Comparison of ENCODE assay signal across 19 cellular contexts in genomic region chr7:156012412-156012811, GRCh38.
A peak's percentile ranks its signal among the peaks of the same experiment; 100 is the strongest.
DNase-seq lines count a peak whose midpoint lies in the region; ATAC-seq, FAIRE-seq and TF ChIP-seq lines count a peak whose summit lies in the region.
"Had no signal": no experiment of that assay in that cellular context is flagged by ENCODE, and none has a peak within 500 bp of the region (broad histone marks: within the 10 kb centered on the region; RNA-seq: fewer than 3 reads in every experiment).

No MANE protein-coding gene starts in this region.

- H3K4me3 ChIP-seq in HepG2 (replicated peaks in 1 of 3; ENCODE audit: insufficient read depth in 1 of 3, low read depth in 2 of 3, low read length in 3 of 3), result no peak overlapping the region
- H3K4me3 ChIP-seq in right lobe of liver, result no peak overlapping the region
- no peak overlapping the region for H3K4me3 ChIP-seq in K562
- H3K4me3 ChIP-seq: BLaER1 treated with 17β-estradiol and CSF1 and Interleukin-3, amounts not matched to agents 10 nM and 100 nM had no signal

- H4K20me1 ChIP-seq in HepG2 (ENCODE audit: insufficient read depth, low read length), result no peaks in the 10 kb centered on the region
- H4K20me1 ChIP-seq in K562 (replicated peaks; ENCODE audit: control insufficient read depth, insufficient read depth, low read length), result no peaks in the 10 kb centered on the region

- in situ Hi-C loops in HepG2 (cut with HindIII; ENCODE audit: extremely low pct_ligation_motif_present, low pct_unique_long_range_greater_than_20kb), result no loop called here
- in situ Hi-C loops in K562 (cut with MboI), result no loop called here

- H3K79me2 ChIP-seq in HepG2 (ENCODE audit: insufficient read depth, low read length), result no peaks in the 10 kb centered on the region
- no peaks in the 10 kb centered on the region for H3K79me2 ChIP-seq in K562 (ENCODE audit: control insufficient read depth, insufficient read depth, low read length)

- ATAC-seq in HepG2 (no peak), right lobe of liver (no peak), K562 (no peak)
- ATAC-seq: CD8-positive, alpha-beta T cell had no signal

- H3K27ac ChIP-seq in HepG2 (ENCODE audit: extremely low read length, insufficient read depth, low read length), result no peak overlapping the region
- no peak overlapping the region for H3K27ac ChIP-seq in right lobe of liver
- H3K27ac ChIP-seq in K562 (ENCODE audit: extremely low read depth, low read depth, low read length), result no peak overlapping the region
- H3K27ac ChIP-seq: BLaER1 treated with 17β-estradiol and CSF1 and Interleukin-3, amounts not matched to agents 10 nM and 100 nM; C4-2B had no signal

- H3K9me1 ChIP-seq in K562 (ENCODE audit: control insufficient read depth, insufficient read depth, low read length), result no peaks in the 10 kb centered on the region

- POLR2A ChIA-PET in HepG2 (lab: Yijun Ruan, JAX), result no interaction called here
- POLR2A ChIA-PET in K562 (lab: Yijun Ruan, JAX), result interaction anchor here (0.9 kb wide), 1 partner anchor 14 kb away, joined by 4 read pairs; no protein-coding TSS in a partner anchor

- TF ChIP-seq POLR2A in HepG2 (IDR thresholded peaks at IDR 0.05; ENCODE audit: insufficient read depth in 1 of 2, low read depth in 2 of 2, low read length in 2 of 2) (no peak), right lobe of liver (IDR thresholded peaks at IDR 0.05) (no peak), K562 (conservative IDR thresholded peaks at IDR 0.05) (no peak)

- H2AFZ ChIP-seq in HepG2 (ENCODE audit: low read length) (no peak overlapping the region), K562 (ENCODE audit: low read depth, low read length) (no peak overlapping the region)

- DNase-seq in HepG2 (ENCODE audit: low spot score), result no peak
- no peak for DNase-seq in right lobe of liver
- no peak for DNase-seq in K562 (ENCODE audit: extremely low read depth in 1 of 4, low spot score in 3 of 4)
- no peak for DNase-seq in activated CD4-positive, alpha-beta T cell treated with anti-CD3 and anti-CD28 coated beads for 1 hour
- no peak for DNase-seq in Ammon's horn (ENCODE audit: low spot score)
- DNase-seq: 8988T; ACHN; Caco-2; Calu3; CD4-positive, alpha-beta T cell; CD8-positive, alpha-beta T cell; DMS79 treated with DMSO at 0.1 percent for 48 hours; GF-D8 had no signal

- FAIRE-seq in HepG2 (lab: Jason Lieb, UNC) (no peak), K562 (lab: Jason Lieb, UNC) (no peak)
- FAIRE-seq: D721Med, G401.6, GM12891, GM19239 had no signal

- no peak for TF ChIP-seq EP300 in HepG2 (IDR thresholded peaks at IDR 0.05; ENCODE audit: low read depth in 2 of 2, low read length in 2 of 2)
- TF ChIP-seq EP300 in HepG2 (CRISPR knock-in tag; IDR thresholded peaks at IDR 0.05; ENCODE audit: borderline replicate concordance), result no peak
- TF ChIP-seq EP300 in K562 (IDR thresholded peaks at IDR 0.05; ENCODE audit: low read length), result no peak

- peaks cover 2 to 24% of the 10 kb centered on the region in 2 experiments; a peak in 3 of 5 replicates for H3K27me3 ChIP-seq in HepG2 (ENCODE audit: control insufficient read depth in 1 of 2, insufficient read depth in 2 of 2, low read length in 2 of 2)
- H3K27me3 ChIP-seq in right lobe of liver, result no peaks in the 10 kb centered on the region
- H3K27me3 ChIP-seq in K562 (ENCODE audit: control insufficient read depth in 2 of 2, insufficient read depth in 2 of 2, low read length in 2 of 2), result peaks cover 11 to 18% of the 10 kb centered on the region in 2 experiments
- H3K27me3 ChIP-seq: BLaER1 treated with 17β-estradiol and CSF1 and Interleukin-3, amounts not matched to agents 10 nM and 100 nM had no signal

- no peak overlapping the region for H3K4me2 ChIP-seq in HepG2 (ENCODE audit: low read depth, low read length)
- H3K4me2 ChIP-seq in K562 (ENCODE audit: insufficient read depth, low read length), result no peak overlapping the region
- H3K4me2 ChIP-seq: BLaER1 treated with 17β-estradiol and CSF1 and Interleukin-3, amounts not matched to agents 10 nM and 100 nM had no signal

- H3K9me3 ChIP-seq in HepG2 (ENCODE audit: low read length), result no peaks in the 10 kb centered on the region; the same call in 1 of the 2 replicates
- no peaks in the 10 kb centered on the region for H3K9me3 ChIP-seq in right lobe of liver
- 0 out of 2 replicates have a peak, but pooled peaks cover 1% of the 10 kb centered on the region for H3K9me3 ChIP-seq in K562 (replicated peaks; ENCODE audit: control insufficient read depth, insufficient read depth, low read depth, low read length)
- H3K9me3 ChIP-seq: Caco-2 had no signal

- H3K4me1 ChIP-seq in HepG2 (ENCODE audit: insufficient read depth, low read length), result no peaks in the 10 kb centered on the region
- no peaks in the 10 kb centered on the region for H3K4me1 ChIP-seq in right lobe of liver
- no peaks in the 10 kb centered on the region for H3K4me1 ChIP-seq in K562 (replicated peaks in 1 of 2; ENCODE audit: control insufficient read depth in 2 of 2, insufficient read depth in 2 of 2, low read length in 2 of 2)
- H3K4me1 ChIP-seq: BLaER1 treated with 17β-estradiol and CSF1 and Interleukin-3, amounts not matched to agents 10 nM and 100 nM; Caco-2 had no signal

- intact Hi-C loops in HepG2 (cut with micrococcal nuclease; ENCODE audit: unreplicated experiment) (no loop called here), right lobe of liver (cut with DNase I) (no loop called here), K562 (cut with micrococcal nuclease) (no loop called here)

- no peak for TF ChIP-seq CTCF in HepG2 (CRISPR knock-in tag; IDR thresholded peaks at IDR 0.05)
- TF ChIP-seq CTCF in right lobe of liver (IDR thresholded peaks at IDR 0.05), result no peak
- TF ChIP-seq CTCF in K562 (IDR thresholded peaks at IDR 0.05 in 2 of 3, conservative IDR thresholded peaks at IDR 0.05 in 1 of 3; ENCODE audit: insufficient read depth in 2 of 3, low read depth in 1 of 3, low read length in 3 of 3), result no peak

- no TSS peak for BruUV-seq in HepG2 (replicated peaks; lab: Mats Ljungman, UMichigan)
- BruUV-seq in K562 (replicated peaks; lab: Mats Ljungman, UMichigan), result no TSS peak

- 15% methylated on average over 3 of the region's 3 CpGs for WGBS in HepG2 (ENCODE audit: low lambda C conversion rate)
- 91% methylated on average over 3 of the region's 3 CpGs for WGBS in right lobe of liver (ENCODE audit: insufficient coverage, low coverage, low lambda C conversion rate, missing lambda C conversion rate)
- 0% methylated on average over 3 of the region's 3 CpGs for WGBS in K562 (ENCODE audit: insufficient coverage, low coverage, missing lambda C conversion rate)

- TF ChIP-seq RAD21 in HepG2 (CRISPR knock-in tag; IDR thresholded peaks at IDR 0.05), result no peak
- TF ChIP-seq RAD21 in K562 (CRISPR knock-in tag; conservative IDR thresholded peaks at IDR 0.05 in 1 of 2, IDR thresholded peaks at IDR 0.05 in 1 of 2), result no peak

- CTCF ChIA-PET in HepG2 (lab: Yijun Ruan, JAX; ENCODE audit: low intra/inter-chr PET ratio, low total read pairs), result no interaction called here
- CTCF ChIA-PET in K562 (lab: Yijun Ruan, JAX; ENCODE audit: low intra/inter-chr PET ratio), result no interaction called here

- H3K36me3 ChIP-seq in HepG2 (replicated peaks in 1 of 2; ENCODE audit: control insufficient read depth in 1 of 2, insufficient read depth in 2 of 2, low read length in 2 of 2), result no peaks in the 10 kb centered on the region
- H3K36me3 ChIP-seq in right lobe of liver, result no peaks in the 10 kb centered on the region
- no peaks in the 10 kb centered on the region for H3K36me3 ChIP-seq in K562 (ENCODE audit: control insufficient read depth, insufficient read depth, low read length)

- no peak overlapping the region for H3K9ac ChIP-seq in HepG2 (ENCODE audit: insufficient read depth, low read depth, low read length)
- no peak overlapping the region for H3K9ac ChIP-seq in K562 (ENCODE audit: insufficient read depth in 1 of 2, low read depth in 2 of 2, low read length in 2 of 2)
- H3K9ac ChIP-seq: BLaER1 treated with 17β-estradiol and CSF1 and Interleukin-3, amounts not matched to agents 10 nM and 100 nM had no signal

TF ChIP-seq in HepG2, 621 proteins besides CTCF, POLR2A, EP300 and RAD21:
- TF ChIP-seq CREB1 (IDR thresholded peaks at IDR 0.05), result peak; percentile 84
- TF ChIP-seq CREB1 (CRISPR knock-in tag; IDR thresholded peaks at IDR 0.05), result no peak
- TF ChIP-seq SRSF4 (IDR thresholded peaks at IDR 0.05; ENCODE audit: low read depth, low read length, poor library complexity, severe bottlenecking), result no peak

TF ChIP-seq in K562, 482 proteins besides CTCF, POLR2A, EP300 and RAD21:
- TF ChIP-seq CREB1 (IDR thresholded peaks at IDR 0.05) (no peak), CREB1 (CRISPR knock-in tag; IDR thresholded peaks at IDR 0.05) (0 out of 2 replicates have a peak, but pooled peaks have one; percentile 21), STAT5B (CRISPR knock-in tag; IDR thresholded peaks at IDR 0.05) (no peak), RBBP5 (IDR thresholded peaks at IDR 0.05; ENCODE audit: borderline replicate concordance, insufficient read depth, low read length, poor library complexity, severe bottlenecking) (no peak)
